In the genomic region with DNA sequence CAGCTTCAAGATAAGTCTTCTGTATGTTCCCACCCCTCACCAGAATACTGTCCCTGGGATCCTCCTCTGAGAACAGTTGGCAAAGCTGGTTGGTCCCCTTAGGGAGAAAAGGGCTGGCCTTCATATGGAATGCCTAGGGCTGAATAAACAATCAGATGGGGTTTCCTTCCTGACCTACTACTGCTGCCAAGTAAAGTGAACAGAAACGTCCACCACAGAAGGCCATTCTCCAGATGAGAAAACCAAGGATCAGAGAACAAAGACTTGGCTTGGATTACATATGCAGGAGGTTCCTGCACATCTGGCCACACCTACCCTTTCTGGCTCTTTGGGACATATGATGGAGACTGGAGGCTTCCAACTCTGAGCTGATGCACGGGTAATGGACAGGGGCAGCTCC, we compare ENCODE assay signal across 13 cellular contexts.
DNase-seq lines count a peak whose midpoint lies in the region.
"Had no signal": no experiment of that assay in that cellular context is flagged by ENCODE, and none has a peak within 500 bp of the region (broad histone marks: within the 10 kb centered on the region; RNA-seq: fewer than 3 reads in every experiment).

No MANE protein-coding gene starts in this region.

- H3K4me1 Mint-ChIP-seq in activated CD4-positive, alpha-beta T cell treated with anti-CD3 and anti-CD28 coated beads, Interleukin-2, amount 10 ng/mL, durations not matched to agents 7 days and 5 days: peaks cover 55% of the 10 kb centered on the region

- H3K27me3 Mint-ChIP-seq in activated CD4-positive, alpha-beta T cell treated with anti-CD3 and anti-CD28 coated beads, Interleukin-2, amount 10 ng/mL, durations not matched to agents 7 days and 5 days: no peaks in the 10 kb centered on the region

- POLR2A ChIA-PET in activated CD4-positive, alpha-beta T cell treated with anti-CD3 and anti-CD28 coated beads, Interleukin-2, amount 10 ng/mL, durations not matched to agents 7 days and 5 days (lab: Charles Lee): no interaction called here

- CTCF ChIA-PET in activated CD4-positive, alpha-beta T cell treated with anti-CD3 and anti-CD28 coated beads, Interleukin-2, amount 10 ng/mL, durations not matched to agents 7 days and 5 days (lab: Charles Lee): interaction anchor here (1.3 to 1.8 kb wide), 2 partner anchors 15 to 44 kb away, joined by 4 to 5 read pairs; no protein-coding TSS in a partner anchor

- H3K36me3 Mint-ChIP-seq in activated CD4-positive, alpha-beta T cell treated with anti-CD3 and anti-CD28 coated beads, Interleukin-2, amount 10 ng/mL, durations not matched to agents 7 days and 5 days (ENCODE audit: low read depth): no peaks in the 10 kb centered on the region

- DNase-seq in EL (peak; percentile 27), NCI-H2029 treated with DMSO at 0.1 percent for 48 hours (lab: John Stamatoyannopoulos, UW) (peak; percentile 58), dermis microvascular lymphatic vessel endothelial cell (ENCODE audit: low read depth in 2 of 2) (peak; percentile 72 to 92), lung microvascular endothelial cell (ENCODE audit: low read depth in 2 of 2) (peak; percentile 83 to 86), OCI-M2 (lab: John Stamatoyannopoulos, UW; ENCODE audit: unreplicated experiment) (no peak), DMS53 (lab: John Stamatoyannopoulos, UW) (no peak)
- no peak for DNase-seq in activated effector memory CD4-positive, alpha-beta T cell treated with Interleukin-2 at 50 U/mL for 16 hours
- DNase-seq in activated CD4-positive, alpha-beta T cell treated with anti-CD3 and anti-CD28 coated beads, Interleukin-2, amount 10 ng/mL, durations not matched to agents 7 days and 5 days: no peak
- DNase-seq: DMS 273 treated with DMSO at 0.1 percent for 48 hours, H7, NCI-H1930, NCI-H526, SHP77 treated with DMSO at 0.1 percent for 48 hours had no signal

- no peaks in the 10 kb centered on the region for H3K9me3 Mint-ChIP-seq in activated CD4-positive, alpha-beta T cell treated with anti-CD3 and anti-CD28 coated beads, Interleukin-2, amount 10 ng/mL, durations not matched to agents 7 days and 5 days

- H3K27ac Mint-ChIP-seq in activated CD4-positive, alpha-beta T cell treated with anti-CD3 and anti-CD28 coated beads, Interleukin-2, amount 10 ng/mL, durations not matched to agents 7 days and 5 days: no peak overlapping the region

- no peak overlapping the region for H3K4me3 Mint-ChIP-seq in activated CD4-positive, alpha-beta T cell treated with anti-CD3 and anti-CD28 coated beads, Interleukin-2, amount 10 ng/mL, durations not matched to agents 7 days and 5 days

Comparison
In these comparisons a context has a peak if more than half of its experiments do, and no peak if none do; other contexts are left out.
1. DNase-seq: peak in EL (single experiment), NCI-H2029 treated with DMSO at 0.1 percent for 48 hours (single experiment), dermis microvascular lymphatic vessel endothelial cell (2 of 2) and lung microvascular endothelial cell (2 of 2); none in OCI-M2 (single experiment), activated effector memory CD4-positive, alpha-beta T cell treated with Interleukin-2 at 50 U/mL for 16 hours (single experiment), activated CD4-positive, alpha-beta T cell treated with anti-CD3 and anti-CD28 coated beads, Interleukin-2, amount 10 ng/mL, durations not matched to agents 7 days and 5 days (single experiment) and DMS53 (single experiment).